ENCODE assay signal across 2 cellular contexts in the genomic region with DNA sequence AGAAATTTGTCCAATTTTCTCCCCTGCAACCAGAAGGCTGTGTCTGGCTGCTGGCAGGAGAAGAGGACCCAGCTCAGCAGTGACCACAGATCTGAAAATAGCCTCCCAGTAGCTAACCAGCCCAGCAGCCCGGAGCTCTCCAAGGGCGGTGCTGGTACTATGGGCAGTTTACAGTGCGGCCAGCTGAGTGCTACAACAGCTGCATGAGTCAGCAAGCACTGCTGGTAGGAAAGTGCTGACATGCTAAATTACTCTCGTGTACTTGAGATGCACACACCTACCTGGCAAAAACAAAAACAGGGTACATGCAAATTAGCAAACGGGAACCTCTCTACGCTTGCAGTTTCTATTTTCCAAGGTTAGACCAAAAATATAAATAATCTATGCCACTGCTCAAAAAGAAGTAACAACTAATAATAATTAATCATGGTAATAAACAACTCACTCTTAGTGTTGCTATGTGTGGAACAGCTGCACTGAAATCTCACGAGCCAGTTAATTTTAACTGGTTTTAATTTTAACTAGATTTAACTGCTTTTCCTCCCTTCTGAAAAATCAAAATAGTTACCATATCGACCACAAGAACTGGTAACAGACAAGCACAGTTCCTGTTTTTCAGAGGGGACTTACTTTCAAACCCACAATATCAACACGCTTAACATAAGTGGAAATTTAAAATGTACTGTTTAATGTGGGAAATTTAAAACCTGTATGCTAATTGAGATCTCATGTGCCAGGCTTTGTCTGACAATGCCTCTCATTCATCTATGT.
A peak's percentile ranks its signal among the peaks of the same experiment; 100 is the strongest.
TF ChIP-seq lines count a peak whose summit lies in the region.

No MANE protein-coding gene starts in this region.

TF ChIP-seq in A549, 52 proteins besides CTCF, POLR2A, EP300 and RAD21:
- TF ChIP-seq ZC3H11A (IDR thresholded peaks at IDR 0.05) (no peak), FOSL2 (IDR thresholded peaks at IDR 0.05) (0 out of 2 replicates have a peak, but pooled peaks have one; percentile 17), FOSL2 (CRISPR knock-in tag; IDR thresholded peaks at IDR 0.05) (peak; percentile 62), KDM5A (IDR thresholded peaks at IDR 0.05) (no peak), SREBF2 (IDR thresholded peaks at IDR 0.05) (no peak), EHMT2 (IDR thresholded peaks at IDR 0.05; ENCODE audit: low read depth) (no peak), RFX5 (IDR thresholded peaks at IDR 0.05) (no peak), HOXB5 (CRISPR knock-in tag; IDR thresholded peaks at IDR 0.05) (no peak), MAFK (IDR thresholded peaks at IDR 0.05; ENCODE audit: partially characterized antibody) (peak; percentile 99), HOXB13 (CRISPR knock-in tag; IDR thresholded peaks at IDR 0.05; ENCODE audit: low read depth) (no peak)
- TF ChIP-seq, protein P1, sequence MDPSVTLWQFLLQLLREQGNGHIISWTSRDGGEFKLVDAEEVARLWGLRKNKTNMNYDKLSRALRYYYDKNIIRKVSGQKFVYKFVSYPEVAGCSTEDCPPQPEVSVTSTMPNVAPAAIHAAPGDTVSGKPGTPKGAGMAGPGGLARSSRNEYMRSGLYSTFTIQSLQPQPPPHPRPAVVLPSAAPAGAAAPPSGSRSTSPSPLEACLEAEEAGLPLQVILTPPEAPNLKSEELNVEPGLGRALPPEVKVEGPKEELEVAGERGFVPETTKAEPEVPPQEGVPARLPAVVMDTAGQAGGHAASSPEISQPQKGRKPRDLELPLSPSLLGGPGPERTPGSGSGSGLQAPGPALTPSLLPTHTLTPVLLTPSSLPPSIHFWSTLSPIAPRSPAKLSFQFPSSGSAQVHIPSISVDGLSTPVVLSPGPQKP (IDR thresholded peaks at IDR 0.05; ENCODE audit: low read depth, low read length) = no peak
- TF ChIP-seq, protein P2, sequence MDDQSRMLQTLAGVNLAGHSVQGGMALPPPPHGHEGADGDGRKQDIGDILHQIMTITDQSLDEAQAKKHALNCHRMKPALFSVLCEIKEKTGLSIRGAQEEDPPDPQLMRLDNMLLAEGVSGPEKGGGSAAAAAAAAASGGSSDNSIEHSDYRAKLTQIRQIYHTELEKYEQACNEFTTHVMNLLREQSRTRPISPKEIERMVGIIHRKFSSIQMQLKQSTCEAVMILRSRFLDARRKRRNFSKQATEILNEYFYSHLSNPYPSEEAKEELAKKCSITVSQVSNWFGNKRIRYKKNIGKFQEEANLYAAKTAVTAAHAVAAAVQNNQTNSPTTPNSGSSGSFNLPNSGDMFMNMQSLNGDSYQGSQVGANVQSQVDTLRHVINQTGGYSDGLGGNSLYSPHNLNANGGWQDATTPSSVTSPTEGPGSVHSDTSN (IDR thresholded peaks at IDR 0.05) = peak; percentile 80

TF ChIP-seq in H1, 55 proteins besides CTCF, POLR2A, EP300 and RAD21:
- TF ChIP-seq POU5F1 (IDR thresholded peaks at IDR 0.05; ENCODE audit: low read depth, low read length) = no peak
- TF ChIP-seq NANOG (IDR thresholded peaks at IDR 0.05; ENCODE audit: insufficient read depth, low read depth, low read length, poor library complexity, severe bottlenecking) = peak; percentile 7
- no peak for TF ChIP-seq CTBP2 (IDR thresholded peaks at IDR 0.05; ENCODE audit: borderline replicate concordance, insufficient read depth, insufficient read length, low read length)
- no peak for TF ChIP-seq EZH2 (IDR thresholded peaks at IDR 0.05; ENCODE audit: low read depth, low read length, severe bottlenecking)
- TF ChIP-seq SUZ12 (IDR thresholded peaks at IDR 0.05; ENCODE audit: low read length) = no peak
- no peak for TF ChIP-seq SP2 (IDR thresholded peaks at IDR 0.05; ENCODE audit: low read length)
- 0 out of 2 replicates have a peak, but pooled peaks have one; percentile 29 for TF ChIP-seq TCF12 (IDR thresholded peaks at IDR 0.05; ENCODE audit: low read depth, low read length)
- no peak for TF ChIP-seq SP4 (IDR thresholded peaks at IDR 0.05; ENCODE audit: low read length)
- TF ChIP-seq RBBP5 (IDR thresholded peaks at IDR 0.05; ENCODE audit: borderline replicate concordance, low read depth, low read length) = no peak
- no peak for TF ChIP-seq ZNF274 (IDR thresholded peaks at IDR 0.05; ENCODE audit: borderline replicate concordance, extremely low read depth, low read length)
- TF ChIP-seq RFX5 (IDR thresholded peaks at IDR 0.05; ENCODE audit: borderline replicate concordance, low read depth, low read length) = no peak
- TF ChIP-seq GTF2F1 (IDR thresholded peaks at IDR 0.05; ENCODE audit: borderline replicate concordance, low read depth, low read length) = no peak
- TF ChIP-seq HDAC2 (IDR thresholded peaks at IDR 0.05; ENCODE audit: borderline replicate concordance in 1 of 2, low read depth in 2 of 2, low read length in 2 of 2) = no peak
- no peak for TF ChIP-seq TEAD4 (IDR thresholded peaks at IDR 0.05; ENCODE audit: low read depth, low read length)
- TF ChIP-seq GABPA (IDR thresholded peaks at IDR 0.05; ENCODE audit: borderline replicate concordance, insufficient read depth, low read length) = no peak
- TF ChIP-seq SAP30 (IDR thresholded peaks at IDR 0.05; ENCODE audit: insufficient read depth, insufficient replicate concordance, low read length) = no peak
- TF ChIP-seq ASH2L (IDR thresholded peaks at IDR 0.05; ENCODE audit: low read length) = no peak
- peak; percentile 99 for TF ChIP-seq BACH1 (IDR thresholded peaks at IDR 0.05; ENCODE audit: low read length)
- no peak for TF ChIP-seq FOSL1 (IDR thresholded peaks at IDR 0.05; ENCODE audit: insufficient read depth, low read depth, low read length)
- TF ChIP-seq CHD2 (IDR thresholded peaks at IDR 0.05; ENCODE audit: low read length) = no peak
- no peak for TF ChIP-seq SP1 (IDR thresholded peaks at IDR 0.05; ENCODE audit: low read depth, low read length)
- no peak for TF ChIP-seq CBX5 (IDR thresholded peaks at IDR 0.05; ENCODE audit: low read depth, low read length)
- no peak for TF ChIP-seq YY1 (IDR thresholded peaks at IDR 0.05; ENCODE audit: low read depth, low read length)
- TF ChIP-seq KDM4A (IDR thresholded peaks at IDR 0.05; ENCODE audit: low read depth, low read length, severe bottlenecking) = no peak
- peak; percentile 98 for TF ChIP-seq MAFK (IDR thresholded peaks at IDR 0.05; ENCODE audit: low read depth, low read length)
- peak; percentile 66; the same call in 1 of the 2 replicates for TF ChIP-seq JUND (IDR thresholded peaks at IDR 0.05; ENCODE audit: low read length)
- TF ChIP-seq TBP (IDR thresholded peaks at IDR 0.05; ENCODE audit: low read depth, low read length) = no peak
- no peak for TF ChIP-seq CBX8 (IDR thresholded peaks at IDR 0.05; ENCODE audit: borderline replicate concordance, low read depth, low read length)
- no peak for TF ChIP-seq POLR2AphosphoS5 (IDR thresholded peaks at IDR 0.05; ENCODE audit: low read depth, low read length)
- TF ChIP-seq KDM1A (IDR thresholded peaks at IDR 0.05; ENCODE audit: borderline replicate concordance, low read length) = peak; percentile 85; the same call in 1 of the 2 replicates
- peak; percentile 69 to 86; a peak in 2 of 4 replicates for TF ChIP-seq SIN3A (conservative IDR thresholded peaks at IDR 0.05 in 1 of 2, IDR thresholded peaks at IDR 0.05 in 1 of 2; ENCODE audit: low read depth in 1 of 2, low read length in 2 of 2)
- 0 out of 2 replicates have a peak, but pooled peaks have one; percentile 17 for TF ChIP-seq TAF1 (IDR thresholded peaks at IDR 0.05; ENCODE audit: low read depth, low read length)
